Comparison of ENCODE assay signal across 28 cellular contexts in the genomic region with DNA sequence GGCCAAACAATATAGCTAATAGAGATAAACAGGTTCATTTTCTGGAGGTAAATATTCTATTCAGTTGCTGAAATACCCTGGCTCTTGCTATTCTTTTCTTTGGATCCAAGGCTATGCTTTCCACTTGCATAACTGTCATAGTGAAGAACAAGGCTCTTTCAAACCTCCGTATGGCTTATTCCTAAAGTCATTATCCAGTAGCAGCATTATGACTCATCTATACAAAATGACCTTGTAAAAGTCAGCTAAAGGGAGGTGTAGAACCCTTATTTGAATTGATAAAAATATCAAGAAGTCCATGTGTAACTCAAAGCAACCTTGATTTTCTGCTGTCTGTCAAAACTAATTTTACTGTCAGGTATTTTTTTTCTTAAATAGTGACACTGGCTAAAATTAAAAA.
DNase-seq lines count a peak whose midpoint lies in the region; TF ChIP-seq lines count a peak whose summit lies in the region.
"Had no signal": no experiment of that assay in that cellular context is flagged by ENCODE, and none has a peak within 500 bp of the region (broad histone marks: within the 10 kb centered on the region; RNA-seq: fewer than 3 reads in every experiment).

No MANE protein-coding gene starts in this region.

- H3K4me3 Mint-ChIP-seq in HFFc6 = no peak overlapping the region
- H3K4me3 Mint-ChIP-seq: activated CD4-positive, alpha-beta memory T cell treated with anti-CD3 and anti-CD28 coated beads, Interleukin-2, amount 10 ng/mL, durations not matched to agents 7 days and 5 days; activated naive CD8-positive, alpha-beta T cell had no signal

- no peak overlapping the region for H3K27ac Mint-ChIP-seq in HFFc6
- H3K27ac Mint-ChIP-seq: activated CD4-positive, alpha-beta memory T cell treated with anti-CD3 and anti-CD28 coated beads, Interleukin-2, amount 10 ng/mL, durations not matched to agents 7 days and 5 days; activated naive CD8-positive, alpha-beta T cell had no signal

- TF ChIP-seq EP300 in stomach (IDR thresholded peaks at IDR 0.05) = no peak

- TF ChIP-seq POLR2A in stomach (IDR thresholded peaks at IDR 0.05) = no peak

- TF ChIP-seq CTCF in AG10803 (conservative IDR thresholded peaks at IDR 0.05; ENCODE audit: low read length) = no peak
- TF ChIP-seq CTCF in HFFc6 (IDR thresholded peaks at IDR 0.05) = no peak
- TF ChIP-seq CTCF in stomach (IDR thresholded peaks at IDR 0.05) = no peak

- H3K9me3 Mint-ChIP-seq in HFFc6 = no peaks in the 10 kb centered on the region
- H3K9me3 Mint-ChIP-seq: activated CD4-positive, alpha-beta memory T cell treated with anti-CD3 and anti-CD28 coated beads, Interleukin-2, amount 10 ng/mL, durations not matched to agents 7 days and 5 days had no signal

- H3K27ac ChIP-seq in stomach = no peak overlapping the region
- H3K27ac ChIP-seq: BLaER1, pancreas, spleen, upper lobe of left lung had no signal

- H3K36me3 Mint-ChIP-seq in HFFc6 (ENCODE audit: low read depth) = no peaks in the 10 kb centered on the region; the same call in 1 of the 2 replicates
- H3K36me3 Mint-ChIP-seq: activated naive CD8-positive, alpha-beta T cell had no signal

- H3K4me3 ChIP-seq in AG10803 (ENCODE audit: low read length) (no peak overlapping the region), stomach (no peak overlapping the region)
- H3K4me3 ChIP-seq: BLaER1, GM12878, lung, pancreas, spleen, upper lobe of left lung had no signal

- DNase-seq in AG10803 (ENCODE audit: low read depth) (peak; percentile 5), HFFc6 (peak; percentile 4), amniotic epithelial cell (ENCODE audit: low read depth) (peak; percentile 17), left kidney (ENCODE audit: low read depth, low spot score) (peak; percentile 0), superior temporal gyrus (ENCODE audit: extremely low spot score) (no peak), DMS53 treated with DMSO at 0.1 percent for 48 hours (lab: John Stamatoyannopoulos, UW; ENCODE audit: unreplicated experiment) (no peak), stomach (no peak)
- DNase-seq in activated effector memory CD4-positive, alpha-beta T cell treated with anti-CD3 and anti-CD28 coated beads, Interleukin-2, amount 50 U/mL, for 16 hours = no peak
- DNase-seq: ACHN; activated CD4-positive, alpha-beta memory T cell treated with anti-CD3 and anti-CD28 coated beads, Interleukin-2, amount 10 ng/mL, durations not matched to agents 7 days and 5 days; activated CD4-positive, CD25-positive, alpha-beta regulatory T cell; aorta; DND-41; Karpas-422; kidney glomerular epithelial cell; NCI-H1048; NCI-H1694; NCI-H2171; NCI-H524 treated with DMSO at 0.1 percent for 48 hours; pancreas; right cardiac atrium; spleen; substantia nigra; upper lobe of left lung had no signal

- no peaks in the 10 kb centered on the region for H3K36me3 ChIP-seq in stomach
- H3K36me3 ChIP-seq: BLaER1, pancreas, spleen, upper lobe of left lung had no signal

- H3K4me1 Mint-ChIP-seq in HFFc6 (ENCODE audit: low read depth) = no peaks in the 10 kb centered on the region
- H3K4me1 Mint-ChIP-seq: activated CD4-positive, alpha-beta memory T cell treated with anti-CD3 and anti-CD28 coated beads, Interleukin-2, amount 10 ng/mL, durations not matched to agents 7 days and 5 days had no signal

- H3K27me3 ChIP-seq in stomach = no peaks in the 10 kb centered on the region
- H3K27me3 ChIP-seq: BLaER1, spleen, upper lobe of left lung had no signal

- no peaks in the 10 kb centered on the region for H3K4me1 ChIP-seq in stomach
- H3K4me1 ChIP-seq: BLaER1, pancreas, spleen, upper lobe of left lung had no signal

- H3K9me3 ChIP-seq in stomach = no peaks in the 10 kb centered on the region
- H3K9me3 ChIP-seq: BLaER1, pancreas, spleen, upper lobe of left lung had no signal

- no peaks in the 10 kb centered on the region for H3K27me3 Mint-ChIP-seq in HFFc6 (ENCODE audit: insufficient read depth)
- H3K27me3 Mint-ChIP-seq: activated CD4-positive, alpha-beta memory T cell treated with anti-CD3 and anti-CD28 coated beads, Interleukin-2, amount 10 ng/mL, durations not matched to agents 7 days and 5 days had no signal

- intact Hi-C loops in stomach (cut with DNase I; ENCODE audit: low total_unique reads) = no loop called here

- WGBS in stomach, 5 donors = 51 to 74% (median 71%) methylated on average over 1 of the region's 1 CpG

Comparison
In these comparisons a context has a peak if more than half of its experiments do, and no peak if none do; other contexts are left out.
1. DNase-seq: peak in AG10803 (single experiment), HFFc6 (single experiment), amniotic epithelial cell (single experiment) and left kidney (single experiment); none in superior temporal gyrus (single experiment), DMS53 treated with DMSO at 0.1 percent for 48 hours (single experiment), stomach (single experiment) and activated effector memory CD4-positive, alpha-beta T cell treated with anti-CD3 and anti-CD28 coated beads, Interleukin-2, amount 50 U/mL, for 16 hours (single experiment).